Comparison of ENCODE assay signal across 8 cellular contexts in genomic region chr9:100066539-100066938, GRCh38. TPM values are rescaled to one million over a fixed set of nuclear protein-coding genes. Genes with fewer than 3 reads are reported as not detected.
DNase-seq lines count a peak whose midpoint lies in the region; ATAC-seq and TF ChIP-seq lines count a peak whose summit lies in the region.
"Had no signal": no experiment of that assay in that cellular context is flagged by ENCODE, and none has a peak within 500 bp of the region (broad histone marks: within the 10 kb centered on the region; RNA-seq: fewer than 3 reads in every experiment).

No MANE protein-coding gene starts in this region.

- no peaks in the 10 kb centered on the region for H3K36me3 ChIP-seq in adipocyte (ENCODE audit: control insufficient read depth, insufficient read depth, low read length, severe bottlenecking)
- no peaks in the 10 kb centered on the region for H3K36me3 ChIP-seq in Peyer's patch

- no peaks in the 10 kb centered on the region for H3K27me3 ChIP-seq in adipocyte (replicated peaks; ENCODE audit: control insufficient read depth, insufficient read depth, low read length)
- H3K27me3 ChIP-seq in Peyer's patch = no peaks in the 10 kb centered on the region

- DNase-seq in adipocyte (ENCODE audit: low read depth) (peak; percentile 27), skeletal muscle cell (ENCODE audit: low read depth) (peak; percentile 25), Peyer's patch (no peak), middle frontal gyrus (ENCODE audit: extremely low spot score, low spot score) (no peak)
- no peak for DNase-seq in activated CD8-positive, alpha-beta T cell treated with anti-CD3 and anti-CD28 coated beads, Interleukin-2, amount 10 ng/mL, durations not matched to agents 7 days and 5 days

- no peaks in the 10 kb centered on the region for H3K9me3 Mint-ChIP-seq in activated CD8-positive, alpha-beta T cell treated with anti-CD3 and anti-CD28 coated beads, Interleukin-2, amount 10 ng/mL, durations not matched to agents 7 days and 5 days (ENCODE audit: insufficient read depth)
- H3K9me3 Mint-ChIP-seq: stimulated activated naive CD8-positive, alpha-beta T cell treated with anti-CD3 and anti-CD28 coated beads, Interleukin-15, Interleukin-2, amounts not matched to agents 100 ng/mL and 50 ng/mL, for 24 hours had no signal

- no peak overlapping the region for H3K27ac ChIP-seq in Peyer's patch

- no peak overlapping the region for H3K9ac ChIP-seq in adipocyte (ENCODE audit: low read length)

- CTCF ChIA-PET in activated CD8-positive, alpha-beta T cell treated with anti-CD3 and anti-CD28 coated beads, Interleukin-2, amount 10 ng/mL, durations not matched to agents 7 days and 5 days (lab: Charles Lee) = interaction anchor here (0.8 kb wide), 1 partner anchor 1223 kb away, joined by 3 read pairs; no protein-coding TSS in a partner anchor

- no peak for TF ChIP-seq CTCF in Peyer's patch (IDR thresholded peaks at IDR 0.05)

- peaks cover 9% of the 10 kb centered on the region for H3K4me1 Mint-ChIP-seq in activated CD8-positive, alpha-beta T cell treated with anti-CD3 and anti-CD28 coated beads, Interleukin-2, amount 10 ng/mL, durations not matched to agents 7 days and 5 days (ENCODE audit: low read depth)

- TF ChIP-seq POLR2A in Peyer's patch (IDR thresholded peaks at IDR 0.05) = no peak

- peaks cover 5% of the 10 kb centered on the region for H3K36me3 Mint-ChIP-seq in activated CD8-positive, alpha-beta T cell treated with anti-CD3 and anti-CD28 coated beads, Interleukin-2, amount 10 ng/mL, durations not matched to agents 7 days and 5 days (ENCODE audit: low read depth)

- H3K4me3 ChIP-seq in adipocyte (ENCODE audit: low read length) = peak overlapping the region; percentile 43
- no peak overlapping the region for H3K4me3 ChIP-seq in skeletal muscle cell (ENCODE audit: low read depth, low read length)
- no peak overlapping the region for H3K4me3 ChIP-seq in Peyer's patch

- POLR2A ChIA-PET in activated CD8-positive, alpha-beta T cell treated with anti-CD3 and anti-CD28 coated beads, Interleukin-2, amount 10 ng/mL, durations not matched to agents 7 days and 5 days (lab: Charles Lee) = no interaction called here

- H3K27me3 Mint-ChIP-seq in activated CD8-positive, alpha-beta T cell treated with anti-CD3 and anti-CD28 coated beads, Interleukin-2, amount 10 ng/mL, durations not matched to agents 7 days and 5 days (ENCODE audit: low read depth) = no peaks in the 10 kb centered on the region
- H3K27me3 Mint-ChIP-seq: stimulated activated naive CD8-positive, alpha-beta T cell treated with anti-CD3 and anti-CD28 coated beads, Interleukin-15, Interleukin-2, amounts not matched to agents 100 ng/mL and 50 ng/mL, for 24 hours had no signal

- H3K4me3 Mint-ChIP-seq in activated CD8-positive, alpha-beta T cell treated with anti-CD3 and anti-CD28 coated beads, Interleukin-2, amount 10 ng/mL, durations not matched to agents 7 days and 5 days = no peak overlapping the region
- H3K4me3 Mint-ChIP-seq: stimulated activated naive CD8-positive, alpha-beta T cell treated with anti-CD3 and anti-CD28 coated beads, Interleukin-15, Interleukin-2, amounts not matched to agents 100 ng/mL and 50 ng/mL, for 24 hours had no signal

- H3K9me3 ChIP-seq in adipocyte (ENCODE audit: control insufficient read depth, low read length) (no peaks in the 10 kb centered on the region), Peyer's patch (no peaks in the 10 kb centered on the region)

- H3K27ac Mint-ChIP-seq in activated CD8-positive, alpha-beta T cell treated with anti-CD3 and anti-CD28 coated beads, Interleukin-2, amount 10 ng/mL, durations not matched to agents 7 days and 5 days = no peak overlapping the region
- H3K27ac Mint-ChIP-seq: stimulated activated naive CD8-positive, alpha-beta T cell treated with anti-CD3 and anti-CD28 coated beads, Interleukin-15, Interleukin-2, amounts not matched to agents 100 ng/mL and 50 ng/mL, for 24 hours had no signal

- H3K4me1 ChIP-seq in adipocyte (ENCODE audit: control insufficient read depth, insufficient read depth, low read length) (peaks cover 27% of the 10 kb centered on the region), Peyer's patch (peaks cover 0 to 5% (median 0%) of the 10 kb centered on the region in 4 donors)

- ATAC-seq in GM19324 (IDR thresholded peaks at IDR 0.05; ENCODE audit: low FRiP score, unreplicated experiment) (peak; percentile 73), HG03095 (IDR thresholded peaks at IDR 0.05; ENCODE audit: unreplicated experiment) (peak; percentile 93)
- ATAC-seq in activated CD8-positive, alpha-beta T cell treated with anti-CD3 and anti-CD28 coated beads, Interleukin-2, amount 10 ng/mL, durations not matched to agents 7 days and 5 days = no peak

RNA-seq across cellular contexts. Expression of gene ERP44, which starts 32.3 kb away (rescaled TPM):
- 10 to 100 TPM in 3 of 4 donors, 1 to 10 TPM in 1; 9.9 to 21.9 (median 17.4) TPM for total RNA-seq in Peyer's patch
- total RNA-seq in activated CD8-positive, alpha-beta T cell treated with anti-CD3 and anti-CD28 coated beads, Interleukin-2, amount 10 ng/mL, durations not matched to agents 7 days and 5 days = 10 to 100 TPM; 15.7 to 15.8 TPM

RNA-seq across cellular contexts. Expression of gene INVS, which starts 32.5 kb away (rescaled TPM):
- total RNA-seq in Peyer's patch = 10 to 100 TPM; 22.1 to 56.9 (median 37.3) TPM
- 10 to 100 TPM; 19.8 to 21.8 TPM for total RNA-seq in activated CD8-positive, alpha-beta T cell treated with anti-CD3 and anti-CD28 coated beads, Interleukin-2, amount 10 ng/mL, durations not matched to agents 7 days and 5 days

Comparison
In these comparisons a context has a peak if more than half of its experiments do, and no peak if none do; other contexts are left out.
1. DNase-seq: peak in adipocyte (single experiment) and skeletal muscle cell (single experiment); none in Peyer's patch (0 of 3), activated CD8-positive, alpha-beta T cell treated with anti-CD3 and anti-CD28 coated beads, Interleukin-2, amount 10 ng/mL, durations not matched to agents 7 days and 5 days (single experiment) and middle frontal gyrus (single experiment).